In the genomic region with DNA sequence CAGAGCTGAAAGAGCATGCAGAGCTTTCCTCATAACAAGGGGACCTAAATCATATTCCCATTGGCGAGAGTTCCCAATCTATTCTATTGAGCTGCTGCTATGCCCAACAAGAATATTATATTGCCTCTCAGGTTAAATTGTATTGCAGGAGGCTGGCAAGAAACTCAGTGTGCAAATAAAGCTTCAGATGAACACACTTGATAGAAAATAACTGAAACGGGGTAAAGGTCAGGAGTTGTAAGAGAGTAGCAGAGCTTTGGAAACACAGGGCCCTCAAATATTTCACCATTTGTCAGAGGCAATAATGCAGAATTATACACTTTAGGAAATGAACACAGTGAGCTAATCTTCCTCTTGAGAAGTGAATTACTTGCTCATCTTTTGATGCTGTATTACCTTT, we compare ENCODE assay signal across 24 cellular contexts.
"Had no signal": no experiment of that assay in that cellular context is flagged by ENCODE, and none has a peak within 500 bp of the region (broad histone marks: within the 10 kb centered on the region; RNA-seq: fewer than 3 reads in every experiment).

No MANE protein-coding gene starts in this region.

- ATAC-seq: activated CD8-positive, alpha-beta T cell treated with anti-CD3 and anti-CD28 coated beads for 36 hours; activated T-cell treated with anti-CD3 and anti-CD28 coated beads, Interleukin-2, amount 50 U/mL, for 72 hours; activated T-helper 17 cell treated with anti-CD3 and anti-CD28 coated beads, Interleukin-2, amount 50 U/mL, for 72 hours; Panc1 had no signal

- DNase-seq: activated CD4-positive, alpha-beta T cell treated with anti-CD3 and anti-CD28 coated beads, Interleukin-2, amount 10 ng/mL, durations not matched to agents 24 days and 14 days; activated CD4-positive, alpha-beta T cell treated with anti-CD3 and anti-CD28 coated beads, Interleukin-2, amount 50 U/mL, for 4 hours; activated CD4-positive, CD25-positive, alpha-beta regulatory T cell; activated CD8-positive, alpha-beta T cell treated with anti-CD3 and anti-CD28 coated beads for 36 hours; activated effector memory CD4-positive, alpha-beta T cell treated with anti-CD3 and anti-CD28 coated beads, Interleukin-2, amount 50 U/mL, for 16 hours; activated naive CD4-positive, alpha-beta T cell; activated naive CD4-positive, alpha-beta T cell treated with anti-CD3 and anti-CD28 coated beads, Interleukin-2, amount 50 U/mL, for 16 hours; activated naive CD8-positive, alpha-beta T cell treated with anti-CD3 and anti-CD28 coated beads for 36 hours; activated T-cell treated with anti-CD3 and anti-CD28 coated beads, Interleukin-2, amount 50 U/mL, for 1 hour; activated T-cell treated with anti-CD3 and anti-CD28 coated beads, Interleukin-2, amount 50 U/mL, for 72 hours; amniotic stem cell; Karpas-422; KBM-7; NCI-H187 treated with DMSO at 0.1 percent for 48 hours; NCI-H2171 treated with DMSO at 0.1 percent for 48 hours; NCI-H345; NCI-H526 treated with DMSO at 0.1 percent for 48 hours; NCI-H774; SHP77; SJCRH30; T1000; WERI-Rb-1 had no signal
